Comparison of ENCODE assay signal across 8 cellular contexts in the genomic region with DNA sequence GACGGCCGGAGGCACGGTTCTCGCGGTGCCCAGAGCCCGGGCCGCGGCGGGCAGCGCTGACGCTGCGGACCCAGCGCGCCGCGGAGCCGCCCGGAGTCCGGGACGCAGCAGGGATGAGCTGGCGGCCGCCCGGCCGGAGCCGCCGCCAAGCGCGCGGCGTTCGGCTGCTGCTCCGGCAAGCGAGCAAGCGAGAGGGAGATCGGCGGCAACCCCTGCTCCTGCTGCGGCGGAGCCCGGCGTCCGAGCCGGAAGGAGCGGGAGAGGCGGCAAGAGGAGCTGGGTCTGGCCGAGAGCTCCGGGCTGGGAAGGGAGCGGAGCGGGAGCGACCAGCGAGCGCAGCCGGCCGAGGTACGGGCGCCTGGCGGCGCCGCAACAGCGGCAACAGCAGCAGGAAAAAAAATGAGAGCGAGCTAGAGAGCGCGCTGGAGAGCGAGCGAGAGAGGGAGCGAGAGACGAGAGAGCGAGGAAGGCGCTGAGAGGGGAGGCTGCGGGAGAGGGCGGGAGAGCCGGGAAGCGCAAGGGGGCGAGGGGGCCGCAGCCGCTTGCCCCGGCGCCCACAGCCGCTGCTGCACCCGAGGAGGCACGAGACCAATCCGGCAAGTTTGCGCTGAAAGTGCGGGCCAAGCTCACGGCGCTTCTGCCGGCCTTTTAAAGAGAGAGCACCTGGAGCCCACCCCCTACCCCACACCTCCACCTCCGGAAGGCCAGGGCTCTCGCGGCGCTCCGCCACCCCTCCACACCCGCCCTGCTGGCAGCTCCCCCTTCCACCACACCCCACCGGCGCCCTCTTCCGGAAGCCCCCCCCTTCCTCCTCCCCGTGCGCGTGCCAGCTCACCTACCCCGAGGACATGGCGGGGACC. TPM values are rescaled to one million over a fixed set of nuclear protein-coding genes. Genes with fewer than 3 reads are reported as not detected.
DNase-seq lines count a peak whose midpoint lies in the region; ATAC-seq, FAIRE-seq and TF ChIP-seq lines count a peak whose summit lies in the region.

No MANE protein-coding gene starts in this region.

- no peaks in the 10 kb centered on the region for H3K36me3 ChIP-seq in CD4-positive, alpha-beta memory T cell (ENCODE audit: insufficient read depth, low read length)
- H3K36me3 ChIP-seq in osteoblast (ENCODE audit: insufficient read depth, low read length): no peaks in the 10 kb centered on the region

- H3K9me3 ChIP-seq in CD4-positive, alpha-beta memory T cell (ENCODE audit: control insufficient read depth in 1 of 2, low read length in 2 of 2): no peaks in the 10 kb centered on the region
- no peaks in the 10 kb centered on the region for H3K9me3 ChIP-seq in osteoblast (ENCODE audit: low read depth, low read length)

- no peaks in the 10 kb centered on the region for H3K79me2 ChIP-seq in osteoblast (ENCODE audit: insufficient read depth, low read length)

- H3K27ac Mint-ChIP-seq in CD4-positive, alpha-beta memory T cell: peak overlapping the region in 1 of 7 donors; percentile 42

- POLR2A ChIA-PET in CD4-positive, alpha-beta memory T cell (lab: Charles Lee; ENCODE audit: partially characterized antibody): interaction anchor here (0.6 to 1.3 kb wide), 3 partner anchors 281 to 364 kb away, joined by 3 read pairs; no protein-coding TSS in a partner anchor

- CTCF ChIA-PET in CD4-positive, alpha-beta memory T cell (lab: Charles Lee; ENCODE audit: partially characterized antibody): interaction anchor here (1.0 to 1.6 kb wide), 2 partner anchors 10 to 374 kb away, joined by 4 to 7 read pairs; no protein-coding TSS in a partner anchor

- no peak for FAIRE-seq in urothelium cell line (lab: Jason Lieb, UNC)

- TF ChIP-seq CTCF in fibroblast of mammary gland (conservative IDR thresholded peaks at IDR 0.05; ENCODE audit: control insufficient read depth, insufficient read depth, low read depth, low read length) (no peak), osteoblast (IDR thresholded peaks at IDR 0.05; ENCODE audit: extremely low read depth, low read depth, low read length) (no peak)

- peak overlapping the region; percentile 46 to 84 (median 75) for H3K4me3 Mint-ChIP-seq in CD4-positive, alpha-beta memory T cell

- H3K27ac ChIP-seq in CD4-positive, alpha-beta memory T cell (ENCODE audit: low read depth, low read length): no peak overlapping the region
- no peak overlapping the region for H3K27ac ChIP-seq in osteoblast (ENCODE audit: low read depth, low read length)

- H2AFZ ChIP-seq in osteoblast (ENCODE audit: low read length): peak overlapping the region; percentile 47

- DNase-seq in CD4-positive, alpha-beta memory T cell: peak in 4 of 5 donors; percentile 11 to 22 (median 18)
- DNase-seq in LHCN-M2 (ENCODE audit: low read depth) (peak; percentile 26), activated T-cell treated with anti-CD3 and anti-CD28 coated beads for 48 hours (ENCODE audit: low read depth) (peak; percentile 17), fibroblast of mammary gland (ENCODE audit: low read depth) (peak; percentile 31), osteoblast (ENCODE audit: insufficient read length, low spot score, missing footprints) (peak; percentile 94), urothelium cell line (ENCODE audit: low spot score) (no peak), HuH-7 (ENCODE audit: low spot score) (no peak)

- H3K4me1 Mint-ChIP-seq in CD4-positive, alpha-beta memory T cell: peaks cover 3 to 32% (median 15%) of the 10 kb centered on the region in 4 donors

- H3K4me2 ChIP-seq in osteoblast (ENCODE audit: insufficient read depth, low read length): peak overlapping the region; percentile 63

- H3K36me3 Mint-ChIP-seq in CD4-positive, alpha-beta memory T cell: peaks cover 0 to 1% of the 10 kb centered on the region in 2 donors

- intact Hi-C loops in CD4-positive, alpha-beta memory T cell (cut with micrococcal nuclease): no loop called here

- H3K4me3 ChIP-seq in CD4-positive, alpha-beta memory T cell (ENCODE audit: low read length in 2 of 2): peak overlapping the region in 1 of 2 donors; percentile 28
- no peak overlapping the region for H3K4me3 ChIP-seq in fibroblast of mammary gland (ENCODE audit: control insufficient read depth, low read depth, low read length)
- H3K4me3 ChIP-seq in osteoblast (ENCODE audit: insufficient read depth, low read length): peak overlapping the region; percentile 51

- H3K27me3 Mint-ChIP-seq in CD4-positive, alpha-beta memory T cell: peaks cover 40 to 54% of the 10 kb centered on the region in 2 donors

- no peak for ATAC-seq in HG02759 (IDR thresholded peaks at IDR 0.05; ENCODE audit: unreplicated experiment)

- peaks cover 26% of the 10 kb centered on the region for H3K4me1 ChIP-seq in CD4-positive, alpha-beta memory T cell (ENCODE audit: insufficient read depth, low read length)
- H3K4me1 ChIP-seq in osteoblast (ENCODE audit: insufficient read depth, low read length): no peaks in the 10 kb centered on the region

- H3K27me3 ChIP-seq in CD4-positive, alpha-beta memory T cell (ENCODE audit: insufficient read depth, low read length): peaks cover 43% of the 10 kb centered on the region
- peaks cover 65% of the 10 kb centered on the region for H3K27me3 ChIP-seq in osteoblast (ENCODE audit: insufficient read depth, low read length)

- H3K9me3 Mint-ChIP-seq in CD4-positive, alpha-beta memory T cell: peaks cover 0 to 1% (median 0%) of the 10 kb centered on the region in 8 donors

- no peaks in the 10 kb centered on the region for H4K20me1 ChIP-seq in osteoblast (ENCODE audit: insufficient read depth, low read length)

RNA-seq across cellular contexts. Expression of gene GRM4, which starts 0.5 kb away (rescaled TPM):
- total RNA-seq in CD4-positive, alpha-beta memory T cell: under 1 TPM in 1 of 2 experiments, not detected in 1; 0.09 TPM
- not detected for polyA plus RNA-seq in CD4-positive, alpha-beta memory T cell
- total RNA-seq in LHCN-M2 (2014; rRNA removed) (not detected in 2 replicates), osteoblast (0.36 TPM in 1 of 2 replicates, not detected in the other)
- polyA plus RNA-seq in LHCN-M2 (2012): not detected

Comparison
In these comparisons a context has a peak if more than half of its experiments do, and no peak if none do; other contexts are left out.
1. DNase-seq: peak in CD4-positive, alpha-beta memory T cell (4 of 5), LHCN-M2 (single experiment), activated T-cell treated with anti-CD3 and anti-CD28 coated beads for 48 hours (single experiment), fibroblast of mammary gland (single experiment) and osteoblast (single experiment); none in urothelium cell line (single experiment) and HuH-7 (single experiment).